11 cellular contexts compared by ENCODE assay signal in the genomic region with DNA sequence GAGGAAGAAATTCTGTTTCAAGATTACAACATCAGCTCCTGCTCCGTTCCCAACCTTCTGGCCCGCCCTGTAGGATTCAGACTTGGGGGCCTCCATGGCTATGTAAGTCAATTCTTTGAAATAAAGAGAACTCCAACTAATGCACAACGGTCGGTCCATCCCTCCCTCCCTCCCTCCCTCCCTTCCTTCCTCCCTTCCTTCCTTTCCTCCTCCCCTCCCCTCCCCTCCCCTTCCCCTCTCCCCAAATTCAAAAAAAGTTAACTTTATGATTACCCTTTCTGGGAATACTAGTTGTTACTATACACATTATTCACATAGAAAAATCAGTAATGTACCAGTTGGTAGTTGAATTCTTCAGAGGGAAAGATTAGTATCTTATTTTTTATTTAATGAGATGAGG.
"Had no signal": no experiment of that assay in that cellular context is flagged by ENCODE, and none has a peak within 500 bp of the region (broad histone marks: within the 10 kb centered on the region; RNA-seq: fewer than 3 reads in every experiment).

No MANE protein-coding gene starts in this region.

- ATAC-seq: GM23338, HCT116 had no signal

- H3K9ac ChIP-seq: GM23248 had no signal

- FAIRE-seq: H1, H54 had no signal

- H3K4me1 Mint-ChIP-seq: GM23338 had no signal

- H3K27ac ChIP-seq: GM23248 had no signal

- H3K4me1 ChIP-seq: HAP-1 had no signal

- H3K4me3 ChIP-seq: GM23248, GM23338, HAP-1 had no signal

- DNase-seq: GM23248, GOT3, H7, H9, HCEC 1CT, HFFc6 had no signal

- H3K4me2 ChIP-seq: GM23338 had no signal

- H3K9me3 Mint-ChIP-seq: GM23338, H9 had no signal

- H3K36me3 ChIP-seq: HAP-1 had no signal

- H3K9me3 ChIP-seq: HAP-1 had no signal

- H2AFZ ChIP-seq: GM23248, GM23338 had no signal

- H3K27ac Mint-ChIP-seq: GM23338, H9, HFFc6 had no signal

- H3K4me3 Mint-ChIP-seq: GM23338, H9, HFFc6 had no signal
